Comparison of ENCODE assay signal across 8 cellular contexts in the genomic region with DNA sequence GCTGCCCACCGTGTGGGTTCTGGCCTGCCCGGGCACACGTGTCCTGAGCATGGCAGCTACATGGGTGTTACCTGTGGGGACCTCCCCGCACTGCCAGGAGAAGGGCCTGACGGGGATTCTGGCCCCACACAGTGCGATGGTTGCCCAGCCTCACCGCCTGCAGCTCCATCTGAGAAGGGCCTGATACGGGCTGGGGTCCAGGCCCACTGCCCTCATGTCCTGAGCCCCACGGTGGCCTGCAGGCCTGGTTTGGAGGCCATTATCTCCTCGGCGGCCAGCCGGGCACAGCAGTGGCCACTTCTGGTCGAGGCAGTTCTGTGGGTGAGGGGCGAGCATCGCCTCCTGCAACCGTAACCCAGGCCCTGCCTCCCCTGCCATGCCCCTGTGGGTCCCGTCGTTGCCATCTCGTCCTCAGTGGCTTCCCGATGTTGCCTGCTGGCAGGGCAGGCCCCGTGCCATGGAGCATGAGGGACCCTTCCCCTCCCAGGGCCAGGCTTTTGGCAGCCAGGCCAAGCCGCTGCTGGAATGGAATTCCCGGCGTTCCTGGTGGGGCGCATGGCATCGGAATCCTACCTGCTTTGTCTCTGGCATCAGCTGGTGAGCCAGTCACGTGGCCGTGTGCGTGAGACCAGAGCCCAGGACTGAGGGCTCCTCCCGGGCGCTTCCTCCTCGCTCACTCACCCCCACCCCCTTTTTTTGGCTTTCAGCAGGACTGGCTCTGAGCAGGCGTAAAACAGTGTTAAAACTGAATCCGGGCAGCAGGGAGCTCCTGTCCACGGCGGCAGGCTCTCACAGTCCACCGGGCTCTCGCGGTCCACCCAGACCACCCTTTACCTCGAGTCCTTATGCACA.
DNase-seq lines count a peak whose midpoint lies in the region; ATAC-seq and TF ChIP-seq lines count a peak whose summit lies in the region.

No MANE protein-coding gene starts in this region.

- H3K27ac ChIP-seq in cingulate gyrus (ENCODE audit: low read depth, low read length) = peak overlapping the region; percentile 97
- no peak overlapping the region for H3K27ac ChIP-seq in WERI-Rb-1
- H3K27ac ChIP-seq in effector memory CD4-positive, alpha-beta T cell (ENCODE audit: insufficient read depth, low read length, poor library complexity, severe bottlenecking) = no peak overlapping the region

- ATAC-seq in mucosa of descending colon = no peak

- H3K36me3 ChIP-seq in mucosa of descending colon (ENCODE audit: low read depth) (no peaks in the 10 kb centered on the region), WERI-Rb-1 (peaks cover 5% of the 10 kb centered on the region)
- H3K36me3 ChIP-seq in effector memory CD4-positive, alpha-beta T cell (ENCODE audit: control insufficient read depth, insufficient read depth, low read length) = no peaks in the 10 kb centered on the region

- TF ChIP-seq CTCF in AG09309 (IDR thresholded peaks at IDR 0.05; ENCODE audit: control insufficient read depth, insufficient read depth, low read depth, low read length, missing control alignments) (peak; percentile 7), LNCaP clone FGC (IDR thresholded peaks at IDR 0.05; ENCODE audit: control insufficient read depth, extremely low read depth, insufficient read depth) (no peak), mucosa of descending colon (IDR thresholded peaks at IDR 0.05) (no peak), WERI-Rb-1 (IDR thresholded peaks at IDR 0.05; ENCODE audit: low read depth, low read length) (no peak)

- H3K4me3 ChIP-seq in AG09309 (ENCODE audit: control insufficient read depth, low read depth, low read length) (peak overlapping the region; percentile 96), LNCaP clone FGC (ENCODE audit: low read depth, low read length) (peak overlapping the region; percentile 95), mucosa of descending colon (no peak overlapping the region), WERI-Rb-1 (ENCODE audit: low read depth, low read length) (no peak overlapping the region)
- H3K4me3 ChIP-seq in effector memory CD4-positive, alpha-beta T cell (ENCODE audit: insufficient read depth, low read depth, low read length, poor library complexity, severe bottlenecking) = no peak overlapping the region

- H3K4me1 ChIP-seq in mucosa of descending colon (ENCODE audit: low read depth) = peaks cover 36% of the 10 kb centered on the region
- peaks cover 7% of the 10 kb centered on the region for H3K4me1 ChIP-seq in effector memory CD4-positive, alpha-beta T cell (ENCODE audit: control insufficient read depth, insufficient read depth, low read length, poor library complexity, severe bottlenecking)

- H3K9me3 ChIP-seq in mucosa of descending colon = no peaks in the 10 kb centered on the region
- H3K9me3 ChIP-seq in WERI-Rb-1 (ENCODE audit: severe bottlenecking) = no peaks in the 10 kb centered on the region
- H3K9me3 ChIP-seq in effector memory CD4-positive, alpha-beta T cell (ENCODE audit: control insufficient read depth, low read length) = no peaks in the 10 kb centered on the region

- DNase-seq in AG09309 (ENCODE audit: low read depth) (peak; percentile 69), LNCaP clone FGC (ENCODE audit: low read depth) (peak; percentile 85), mucosa of descending colon (peak in 2 of 3 donors; percentile 38 to 69), WERI-Rb-1 (no peak), cortex of kidney (lab: John Stamatoyannopoulos, UW) (no peak)
- DNase-seq in effector memory CD4-positive, alpha-beta T cell = no peak
- no peak for DNase-seq in activated T-cell treated with anti-CD3 and anti-CD28 coated beads, Interleukin-2, amount 50 U/mL, for 1 hour

- H3K27me3 ChIP-seq in WERI-Rb-1 (ENCODE audit: insufficient read depth, low read depth, severe bottlenecking) = no peaks in the 10 kb centered on the region
- H3K27me3 ChIP-seq in effector memory CD4-positive, alpha-beta T cell (replicated peaks; ENCODE audit: control insufficient read depth, insufficient read depth, low read length, poor library complexity, severe bottlenecking) = no peaks in the 10 kb centered on the region

- intact Hi-C loops in mucosa of descending colon (cut with DNase I, micrococcal nuclease) = loop anchor here in 1 of 2 donors (10.0 kb wide), 1 partner anchor 64 kb away; no protein-coding TSS in a partner anchor

Comparison
In these comparisons a context has a peak if more than half of its experiments do, and no peak if none do; other contexts are left out.
1. DNase-seq: peak in AG09309 (single experiment), LNCaP clone FGC (single experiment) and mucosa of descending colon (2 of 3); none in WERI-Rb-1 (single experiment), cortex of kidney (single experiment), effector memory CD4-positive, alpha-beta T cell (0 of 3) and activated T-cell treated with anti-CD3 and anti-CD28 coated beads, Interleukin-2, amount 50 U/mL, for 1 hour (single experiment).
2. H3K4me3 ChIP-seq: peak in AG09309 (single experiment) and LNCaP clone FGC (single experiment); none in mucosa of descending colon (single experiment), WERI-Rb-1 (single experiment) and effector memory CD4-positive, alpha-beta T cell (single experiment).